Comparison of ENCODE assay signal across 16 cellular contexts in the genomic region with DNA sequence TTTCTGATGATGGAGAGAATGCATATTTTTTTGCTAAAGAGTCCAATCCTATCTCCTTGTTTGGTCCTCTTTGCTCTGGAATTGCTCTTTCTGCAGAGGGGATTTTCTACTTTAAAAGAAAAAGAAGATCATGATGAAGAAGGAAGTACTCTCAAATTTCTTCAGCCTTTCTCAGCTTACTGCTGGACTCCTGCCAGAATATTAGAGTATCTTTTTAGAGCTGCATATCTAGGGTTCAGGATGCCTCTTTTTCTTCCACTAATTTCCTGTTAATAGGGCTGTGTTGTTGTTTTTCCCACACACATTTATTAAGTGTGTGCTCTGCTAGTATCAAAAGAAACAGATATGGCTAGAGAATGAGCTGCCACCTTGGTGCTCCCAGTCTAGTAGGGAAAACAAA. TPM values are rescaled to one million over a fixed set of nuclear protein-coding genes. Genes with fewer than 3 reads are reported as not detected.
A peak's percentile ranks its signal among the peaks of the same experiment; 100 is the strongest.
DNase-seq lines count a peak whose midpoint lies in the region; ATAC-seq and TF ChIP-seq lines count a peak whose summit lies in the region.
"Had no signal": no experiment of that assay in that cellular context is flagged by ENCODE, and none has a peak within 500 bp of the region (broad histone marks: within the 10 kb centered on the region; RNA-seq: fewer than 3 reads in every experiment).

No MANE protein-coding gene starts in this region.

- CTCF ChIA-PET in MCF 10A (lab: Yijun Ruan, JAX), result interaction anchor here (0.7 to 0.9 kb wide), 2 partner anchors 32 to 1149 kb away, joined by 3 to 4 read pairs; no protein-coding TSS in a partner anchor

- TF ChIP-seq POLR2A in breast epithelium (IDR thresholded peaks at IDR 0.05), result no peak
- no peak for TF ChIP-seq POLR2A in spleen (IDR thresholded peaks at IDR 0.05)

- no peak overlapping the region for H3K27ac Mint-ChIP-seq in MCF 10A (ENCODE audit: low read depth, unreplicated experiment)
- H3K27ac Mint-ChIP-seq: activated CD4-positive, alpha-beta memory T cell treated with anti-CD3 and anti-CD28 coated beads, Interleukin-2, amount 10 ng/mL, durations not matched to agents 7 days and 5 days; activated T-helper 17 cell treated with anti-CD3 and anti-CD28 coated beads, Interleukin-2, amount 50 U/mL, for 72 hours had no signal

- H3K4me3 ChIP-seq in breast epithelium (no peak overlapping the region), choroid plexus epithelial cell (ENCODE audit: low read depth, low read length) (no peak overlapping the region), spleen (no peak overlapping the region)
- H3K4me3 ChIP-seq: vagina had no signal

- H3K4me1 ChIP-seq in breast epithelium (no peaks in the 10 kb centered on the region), spleen (peaks cover 22 to 98% (median 64%) of the 10 kb centered on the region in 6 donors)
- H3K4me1 ChIP-seq: vagina had no signal

- H3K27ac ChIP-seq in breast epithelium (no peak overlapping the region), spleen (peak overlapping the region in 6 of 8 donors; percentile 36 to 82 (median 73))
- H3K27ac ChIP-seq: vagina had no signal

- H3K27me3 ChIP-seq in breast epithelium (no peaks in the 10 kb centered on the region), spleen (replicated peaks in 1 of 7) (no peaks in the 10 kb centered on the region)
- H3K27me3 ChIP-seq: vagina had no signal

- POLR2A ChIA-PET in MCF 10A (lab: Yijun Ruan, JAX), result no interaction called here

- peaks cover 14% of the 10 kb centered on the region for H3K4me1 Mint-ChIP-seq in MCF 10A (ENCODE audit: insufficient read depth, unreplicated experiment)

- intact Hi-C loops in MCF 10A (cut with micrococcal nuclease), result no loop called here
- intact Hi-C loops in breast epithelium (cut with DNase I; ENCODE audit: low total_unique reads), result no loop called here
- intact Hi-C loops in spleen (cut with DNase I; ENCODE audit: low total_unique reads), result no loop called here

- BruUV-seq in MCF 10A (replicated peaks; lab: Mats Ljungman, UMichigan), result no TSS peak

- peak; percentile 28 for DNase-seq in MCF 10A (ENCODE audit: unreplicated experiment)
- no peak for DNase-seq in breast epithelium (ENCODE audit: low spot score in 2 of 2)
- peak; percentile 53 for DNase-seq in NAMALWA (ENCODE audit: low spot score)
- peak; percentile 76 for DNase-seq in choroid plexus epithelial cell (ENCODE audit: low read depth)
- no peak for DNase-seq in spleen
- no peak for DNase-seq in T-helper 2 cell
- DNase-seq in inferior parietal cortex (ENCODE audit: extremely low spot score), result no peak
- DNase-seq: activated CD4-positive, alpha-beta memory T cell treated with anti-CD3 and anti-CD28 coated beads, Interleukin-2, amount 10 ng/mL, durations not matched to agents 7 days and 5 days; amniotic stem cell; mammary epithelial cell; nephron progenitor cell; NK-92 treated with Interleukin-12 subunit alpha and Interleukin-12 subunit beta, amount 100 ng/mL, for 24 hours; SIG-M5 had no signal

- H3K36me3 Mint-ChIP-seq in MCF 10A (ENCODE audit: insufficient read depth, unreplicated experiment), result no peaks in the 10 kb centered on the region

- peaks cover 0 to 3% of the 10 kb centered on the region in 2 donors for H3K9me3 ChIP-seq in breast epithelium
- H3K9me3 ChIP-seq in spleen, result peaks cover 0 to 6% (median 0%) of the 10 kb centered on the region in 8 donors
- H3K9me3 ChIP-seq: vagina had no signal

- no peak overlapping the region for H3K4me3 Mint-ChIP-seq in MCF 10A (ENCODE audit: unreplicated experiment)
- H3K4me3 Mint-ChIP-seq: activated CD4-positive, alpha-beta memory T cell treated with anti-CD3 and anti-CD28 coated beads, Interleukin-2, amount 10 ng/mL, durations not matched to agents 7 days and 5 days; activated T-helper 17 cell treated with anti-CD3 and anti-CD28 coated beads, Interleukin-2, amount 50 U/mL, for 72 hours; nephron progenitor cell had no signal

- H3K36me3 ChIP-seq in breast epithelium (no peaks in the 10 kb centered on the region), spleen (peaks cover 0 to 33% (median 0%) of the 10 kb centered on the region in 6 donors)
- H3K36me3 ChIP-seq: vagina had no signal

- H3K27me3 Mint-ChIP-seq in MCF 10A (ENCODE audit: insufficient read depth, unreplicated experiment), result no peaks in the 10 kb centered on the region
- H3K27me3 Mint-ChIP-seq: activated T-helper 17 cell treated with anti-CD3 and anti-CD28 coated beads, Interleukin-2, amount 50 U/mL, for 72 hours had no signal

- H3K9me3 Mint-ChIP-seq in MCF 10A (ENCODE audit: unreplicated experiment), result peaks cover 10% of the 10 kb centered on the region
- H3K9me3 Mint-ChIP-seq: activated T-helper 17 cell treated with anti-CD3 and anti-CD28 coated beads, Interleukin-2, amount 50 U/mL, for 72 hours had no signal

- TF ChIP-seq CTCF in MCF 10A (IDR thresholded peaks at IDR 0.05; ENCODE audit: unreplicated experiment), result no peak
- no peak for TF ChIP-seq CTCF in breast epithelium (IDR thresholded peaks at IDR 0.05)
- TF ChIP-seq CTCF in choroid plexus epithelial cell (conservative IDR thresholded peaks at IDR 0.05; ENCODE audit: low read depth, low read length), result no peak
- no peak for TF ChIP-seq CTCF in spleen (IDR thresholded peaks at IDR 0.05 in 8 of 11, conservative IDR thresholded peaks at IDR 0.05 in 3 of 11)

- ATAC-seq in GM21529 (IDR thresholded peaks at IDR 0.05; ENCODE audit: unreplicated experiment), result no peak
- ATAC-seq: activated T-helper 17 cell treated with anti-CD3 and anti-CD28 coated beads, Interleukin-2, amount 50 U/mL, for 72 hours had no signal

RNA-seq across cellular contexts. Expression of a gene that starts 18.2 kb away (rescaled TPM):
- 6.2 and 10.3 TPM in 2 replicates for total RNA-seq in MCF 10A (2022)
- 1 to 10 TPM; 4.7 to 6.2 (median 4.8) TPM for total RNA-seq in breast epithelium
- total RNA-seq in spleen, result 100 to 1,000 TPM in 4 of 7 donors, 10 to 100 TPM in 3; 68.2 to 190 (median 156) TPM
- 10 to 100 TPM in 1 of 3 donors, 1 to 10 TPM in 2; 4.4 to 17.8 (median 6.7) TPM for polyA plus RNA-seq in spleen

Comparison
In these comparisons a context has a peak if more than half of its experiments do, and no peak if none do; other contexts are left out.
1. DNase-seq: peak in MCF 10A (single experiment), NAMALWA (single experiment) and choroid plexus epithelial cell (single experiment); none in breast epithelium (0 of 2), spleen (single experiment), T-helper 2 cell (0 of 5) and inferior parietal cortex (single experiment).
2. H3K27ac ChIP-seq: peak in spleen (6 of 8); none in breast epithelium (0 of 2).